15 cellular contexts compared by ENCODE assay signal in genomic region chr10:87547734-87548311, GRCh38. TPM values are rescaled to one million over a fixed set of nuclear protein-coding genes. Genes with fewer than 3 reads are reported as not detected.
A peak's percentile ranks its signal among the peaks of the same experiment; 100 is the strongest.
DNase-seq lines count a peak whose midpoint lies in the region; ATAC-seq, FAIRE-seq and TF ChIP-seq lines count a peak whose summit lies in the region.
"Had no signal": no experiment of that assay in that cellular context is flagged by ENCODE, and none has a peak within 500 bp of the region (broad histone marks: within the 10 kb centered on the region; RNA-seq: fewer than 3 reads in every experiment).

No MANE protein-coding gene starts in this region.

- WGBS in IMR-90 (ENCODE audit: extremely low coverage in 2 of 2, insufficient read length in 1 of 2), 2 experiments, result no CpG with 5 or more reads among the region's 3 CpGs
- WGBS in body of pancreas, 2 donors, result 64 to 66% methylated on average over 3 of the region's 3 CpGs

- peak overlapping the region; percentile 36; the same call in 1 of the 2 replicates for H3K23ac ChIP-seq in IMR-90 (ENCODE audit: low read depth, low read length)

- no peak overlapping the region for H2AK9ac ChIP-seq in IMR-90 (replicated peaks; ENCODE audit: low read depth, low read length, poor library complexity)

- peaks cover 5% of the 10 kb centered on the region for H3K36me3 ChIP-seq in IMR-90 (ENCODE audit: control insufficient read depth, insufficient read depth, low read length)
- H3K36me3 ChIP-seq in body of pancreas (replicated peaks in 1 of 2; ENCODE audit: insufficient read depth in 1 of 2, low read depth in 2 of 2), result no peaks in the 10 kb centered on the region
- peaks cover 2 to 4% of the 10 kb centered on the region in 2 donors for H3K36me3 ChIP-seq in kidney (ENCODE audit: control insufficient read depth in 1 of 2, insufficient read depth in 2 of 2, low read length in 2 of 2)

- peak overlapping the region; percentile 93; the same call in 1 of the 2 replicates for H3K18ac ChIP-seq in IMR-90 (ENCODE audit: low read depth, low read length)

- in situ Hi-C loops in IMR-90 (cut with MboI; ENCODE audit: low sequenced_read_pairs), result loop anchor here (10.0 kb wide), 2 partner anchors 57 to 187 kb away; no protein-coding TSS in a partner anchor

- peak overlapping the region; percentile 68 for H2BK20ac ChIP-seq in IMR-90 (ENCODE audit: low read depth, low read length)

- intact Hi-C loops in IMR-90 (cut with micrococcal nuclease), result loop anchor here (2.0 kb wide), 1 partner anchor 109 kb away; no protein-coding TSS in a partner anchor
- intact Hi-C loops in body of pancreas (cut with DNase I), result loop anchor here (10.0 kb wide), 1 partner anchor 87 kb away; no protein-coding TSS in a partner anchor
- intact Hi-C loops in kidney (cut with DNase I), result no loop called here

- H3K9ac ChIP-seq in IMR-90 (ENCODE audit: low read depth, low read length) (no peak overlapping the region), kidney (ENCODE audit: low read length in 2 of 2) (no peak overlapping the region)

- H3K14ac ChIP-seq in IMR-90 (replicated peaks; ENCODE audit: low read depth, low read length), result peak overlapping the region; percentile 39; the same call in 1 of the 2 replicates

- H3K4me2 ChIP-seq in IMR-90 (ENCODE audit: low read depth, low read length), result peak overlapping the region; percentile 79

- TF ChIP-seq POLR2A in IMR-90 (IDR thresholded peaks at IDR 0.05; ENCODE audit: low read depth, low read length) (no peak), body of pancreas (IDR thresholded peaks at IDR 0.05) (no peak)

- no peak overlapping the region for H2AFZ ChIP-seq in IMR-90 (replicated peaks; ENCODE audit: low read length, poor library complexity)

- CTCF ChIA-PET in IMR-90 (lab: Yijun Ruan, JAX), result interaction anchor here (0.6 to 1.0 kb wide), 2 partner anchors 14 to 141 kb away, joined by 4 to 6 read pairs; no protein-coding TSS in a partner anchor

- H3K4me1 ChIP-seq in IMR-90 (ENCODE audit: control insufficient read depth, insufficient read depth, low read length) (peaks cover 28% of the 10 kb centered on the region), body of pancreas (peaks cover 12% of the 10 kb centered on the region), kidney (ENCODE audit: control insufficient read depth in 1 of 2, insufficient read depth in 1 of 2, low read depth in 1 of 2, low read length in 2 of 2) (no peaks in the 10 kb centered on the region)
- H3K4me1 ChIP-seq: suprapubic skin had no signal

- peak overlapping the region; percentile 93 for H2BK5ac ChIP-seq in IMR-90 (ENCODE audit: low read depth, low read length, poor library complexity, severe bottlenecking)

- H2BK120ac ChIP-seq in IMR-90 (ENCODE audit: low read depth, low read length), result peak overlapping the region; percentile 62

- H3K4me3 ChIP-seq in AG10803 (ENCODE audit: low read length) (no peak overlapping the region), IMR-90 (ENCODE audit: insufficient read depth, low read depth, low read length) (no peak overlapping the region), body of pancreas (no peak overlapping the region), kidney (ENCODE audit: low read length in 2 of 2) (no peak overlapping the region)
- H3K4me3 ChIP-seq: suprapubic skin had no signal

- FAIRE-seq in kidney (lab: Jason Lieb, UNC), result no peak

- H3K27ac ChIP-seq in IMR-90 (ENCODE audit: insufficient read depth, low read length) (peak overlapping the region; percentile 82), body of pancreas (peak overlapping the region in 2 of 4 donors; percentile 6 to 45), kidney (ENCODE audit: low read depth in 2 of 2, low read length in 2 of 2) (no peak overlapping the region)
- H3K27ac ChIP-seq: suprapubic skin had no signal

- peak overlapping the region; percentile 67; the same call in 1 of the 3 replicates for H2BK15ac ChIP-seq in IMR-90 (ENCODE audit: low read depth, low read length)

- 0 out of 2 replicates have a peak, but pooled peaks have one; percentile 9 for TF ChIP-seq RAD21 in IMR-90 (IDR thresholded peaks at IDR 0.05; ENCODE audit: low read length)

- no peak overlapping the region for H3K56ac ChIP-seq in IMR-90 (ENCODE audit: extremely low read depth, insufficient read depth, low read length)

- H3K4ac ChIP-seq in IMR-90 (ENCODE audit: low read depth, low read length), result peak overlapping the region; percentile 75

- H3K27me3 ChIP-seq in IMR-90 (ENCODE audit: control insufficient read depth, insufficient read depth, low read length) (no peaks in the 10 kb centered on the region), body of pancreas (no peaks in the 10 kb centered on the region)
- H3K27me3 ChIP-seq: suprapubic skin had no signal

- peak overlapping the region; percentile 36 to 70; a peak in 3 of 4 replicates for H4K8ac ChIP-seq in IMR-90 (ENCODE audit: low read depth in 2 of 2, low read length in 2 of 2)

- TF ChIP-seq CTCF in AG10803 (conservative IDR thresholded peaks at IDR 0.05; ENCODE audit: low read length) (no peak), IMR-90 (conservative IDR thresholded peaks at IDR 0.05; ENCODE audit: low read depth, low read length) (no peak), body of pancreas (IDR thresholded peaks at IDR 0.05) (no peak), kidney (IDR thresholded peaks at IDR 0.05; ENCODE audit: borderline replicate concordance, extremely low read depth, insufficient read depth) (no peak)

- POLR2A ChIA-PET in IMR-90 (lab: Charles Lee; ENCODE audit: unreplicated experiment), result no interaction called here

- peak overlapping the region; percentile 81; the same call in 1 of the 2 replicates for H4K5ac ChIP-seq in IMR-90 (ENCODE audit: low read depth, low read length)

- peaks cover 3% of the 10 kb centered on the region; the same call in 1 of the 2 replicates for H4K20me1 ChIP-seq in IMR-90 (ENCODE audit: insufficient read depth, low read length)

- dilution Hi-C loops in IMR-90 (cut with HindIII; ENCODE audit: low sequenced_read_pairs, unreplicated experiment), result no loop called here

- peaks cover 10% of the 10 kb centered on the region for H3K9me1 ChIP-seq in IMR-90 (ENCODE audit: insufficient read depth, low read length)

- peak overlapping the region; percentile 53; the same call in 1 of the 2 replicates for H4K91ac ChIP-seq in IMR-90 (ENCODE audit: insufficient read depth, low read depth, low read length)

- BruUV-seq in IMR-90 (replicated peaks; lab: Mats Ljungman, UMichigan), result no TSS peak

- ATAC-seq in IMR-90 (ENCODE audit: low read depth) (peak; percentile 71), body of pancreas (peak; percentile 61), GM21723 (IDR thresholded peaks at IDR 0.05; ENCODE audit: unreplicated experiment) (no peak)
- ATAC-seq: esophagus mucosa had no signal

- H3K9me3 ChIP-seq in IMR-90 (ENCODE audit: control insufficient read depth, insufficient read depth, low read length) (no peaks in the 10 kb centered on the region), body of pancreas (no peaks in the 10 kb centered on the region), kidney (ENCODE audit: control insufficient read depth in 1 of 2, low read length in 2 of 2) (peaks cover 2 to 3% of the 10 kb centered on the region in 2 donors)
- H3K9me3 ChIP-seq: suprapubic skin had no signal

- peak overlapping the region; percentile 54 for H2AK5ac ChIP-seq in IMR-90 (ENCODE audit: low read depth, low read length)

- DNase-seq in AG10803 (ENCODE audit: low read depth), result peak; percentile 74
- DNase-seq in IMR-90, result peak; percentile 91
- no peak for DNase-seq in body of pancreas
- DNase-seq in medulla oblongata (ENCODE audit: extremely low spot score), result peak; percentile 13
- no peak for DNase-seq in stimulated activated CD4-positive, alpha-beta T cell treated with anti-CD3 and anti-CD28 coated beads, Interleukin-12 subunit alpha, Interleukin-12 subunit beta, amount 100 ng/mL, for 4 hours
- no peak for DNase-seq in kidney
- no peak for DNase-seq in NCI-H1417 treated with DMSO at 0.1 percent for 48 hours (lab: John Stamatoyannopoulos, UW)
- DNase-seq: activated CD4-positive, alpha-beta T cell treated with anti-CD3 and anti-CD28 coated beads, Interleukin-2, amount 10 ng/mL, durations not matched to agents 7 days and 5 days; CD4-positive, CD25-positive, alpha-beta regulatory T cell; NCI-H1694; Right ventricle myocardium superior; stimulated activated CD4-positive, alpha-beta T cell treated with anti-CD3 and anti-CD28 coated beads, Interleukin-2, amount 100 ng/mL, for 24 hours had no signal

- peaks cover 14 to 47% of the 10 kb centered on the region in 2 experiments; a peak in 3 of 4 replicates for H3K79me1 ChIP-seq in IMR-90 (ENCODE audit: low read depth in 1 of 2, low read length in 2 of 2)

TF ChIP-seq in IMR-90, 13 proteins besides CTCF, POLR2A, EP300 and RAD21:
- TF ChIP-seq NFE2L2 (IDR thresholded peaks at IDR 0.05; ENCODE audit: low read depth, low read length), result no peak
- no peak for TF ChIP-seq FOS (IDR thresholded peaks at IDR 0.05; ENCODE audit: low read depth, low read length)
- 0 out of 2 replicates have a peak, but pooled peaks have one; percentile 56 for TF ChIP-seq CHD1 (IDR thresholded peaks at IDR 0.05; ENCODE audit: low read depth, low read length)
- peak; percentile 34; the same call in 1 of the 2 replicates for TF ChIP-seq MAFK (IDR thresholded peaks at IDR 0.05; ENCODE audit: low read depth, low read length)
- no peak for TF ChIP-seq MAZ (IDR thresholded peaks at IDR 0.05; ENCODE audit: borderline replicate concordance, low read depth, low read length)
- TF ChIP-seq RFX5 (IDR thresholded peaks at IDR 0.05; ENCODE audit: low read depth, low read length), result no peak
- peak; percentile 78 for TF ChIP-seq CEBPB (IDR thresholded peaks at IDR 0.05; ENCODE audit: low read depth, low read length)

RNA-seq across cellular contexts. Expression of gene MINPP1, which starts 43.1 kb away (rescaled TPM):
- total RNA-seq in IMR-90 (2012; rRNA removed) (11.7 and 16.9 TPM in 2 replicates), body of pancreas (10 to 100 TPM in 1 of 2 donors, 1 to 10 TPM in 1; 8.9 to 18.9 TPM), kidney (13.1 TPM)
- polyA plus RNA-seq in IMR-90 (2012; rRNA removed) (14.3 and 14.4 TPM in 2 replicates), kidney (ENCODE audit: insufficient read depth, low read depth, low replicate concordance) (15.7 TPM)
- polyA plus RNA-seq in IMR-90 (2012; cell fraction: cytosol; rRNA removed), result 7.3 and 12.3 TPM in 2 replicates
- polyA plus RNA-seq in IMR-90 (2012; cell fraction: nucleus; rRNA removed; ENCODE audit: low replicate concordance), result 7.2 and 10.0 TPM in 2 replicates

Comparison
In these comparisons a context has a peak if more than half of its experiments do, and no peak if none do; other contexts are left out.
1. DNase-seq: peak in AG10803 (single experiment), IMR-90 (single experiment) and medulla oblongata (single experiment); none in body of pancreas (0 of 4), stimulated activated CD4-positive, alpha-beta T cell treated with anti-CD3 and anti-CD28 coated beads, Interleukin-12 subunit alpha, Interleukin-12 subunit beta, amount 100 ng/mL, for 4 hours (single experiment), kidney (single experiment) and NCI-H1417 treated with DMSO at 0.1 percent for 48 hours (single experiment).